Comparison of ENCODE assay signal across 13 cellular contexts in the genomic region with DNA sequence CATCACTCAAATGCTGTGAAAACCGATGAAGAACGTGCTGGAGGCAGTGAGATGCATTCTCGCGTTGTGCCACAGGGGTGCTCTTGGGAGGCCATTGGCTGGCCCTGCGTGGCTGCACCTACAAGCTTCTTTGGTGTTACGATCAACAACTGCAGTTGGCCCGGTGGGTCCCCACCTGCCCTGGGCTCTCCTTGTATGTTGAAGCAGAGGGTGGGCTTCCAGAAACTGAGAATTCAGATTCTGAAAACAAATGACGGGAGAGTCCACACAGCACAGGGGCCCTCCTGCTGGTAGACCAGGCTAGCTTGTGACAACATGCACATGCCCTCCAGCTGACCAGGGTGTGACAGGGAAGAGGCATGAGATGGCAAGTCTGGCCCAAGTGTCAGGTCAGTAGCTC. TPM values are rescaled to one million over a fixed set of nuclear protein-coding genes. Genes with fewer than 3 reads are reported as not detected.
DNase-seq lines count a peak whose midpoint lies in the region; ATAC-seq and TF ChIP-seq lines count a peak whose summit lies in the region.
"Had no signal": no experiment of that assay in that cellular context is flagged by ENCODE, and none has a peak within 500 bp of the region (broad histone marks: within the 10 kb centered on the region; RNA-seq: fewer than 3 reads in every experiment).

No MANE protein-coding gene starts in this region.

- H3K27me3 ChIP-seq in BE2C (no peaks in the 10 kb centered on the region), GM23338 (ENCODE audit: insufficient read depth) (no peaks in the 10 kb centered on the region)

- DNase-seq in BE2C (no peak), GM23338 (ENCODE audit: low spot score) (peak; percentile 75), UCSD-AML1 (lab: John Stamatoyannopoulos, UW; ENCODE audit: unreplicated experiment) (peak; percentile 13), iPS-NIHi11 (ENCODE audit: low spot score) (peak; percentile 54), NCI-H526 (lab: John Stamatoyannopoulos, UW) (no peak), KBM-7 (no peak)
- DNase-seq in activated naive CD4-positive, alpha-beta T cell treated with anti-CD3 and anti-CD28 coated beads for 36 hours: no peak
- DNase-seq: COR-L47, T-helper 9 cell had no signal

- in situ Hi-C loops in KBM-7 (cut with MboI; ENCODE audit: low pct_unique_long_range_greater_than_20kb, low sequenced_read_pairs): no loop called here

- CTCF ChIA-PET in activated naive CD4-positive, alpha-beta T cell treated with anti-CD3 and anti-CD28 coated beads for 36 hours (lab: Charles Lee): interaction anchor here (0.7 to 1.4 kb wide), 3 partner anchors 9 to 72 kb away, joined by 3 to 6 read pairs (median 3); no protein-coding TSS in a partner anchor

- no peaks in the 10 kb centered on the region for H3F3A ChIP-seq in GM23338 (replicated peaks; ENCODE audit: low read depth)

- H3K4me3 ChIP-seq in BE2C (ENCODE audit: low read depth, low read length) (no peak overlapping the region), GM23338 (no peak overlapping the region)

- H4K20me1 ChIP-seq in GM23338 (replicated peaks; ENCODE audit: insufficient read depth): no peaks in the 10 kb centered on the region

- peaks cover 9% of the 10 kb centered on the region for H3K9me3 Mint-ChIP-seq in GM23338
- H3K9me3 Mint-ChIP-seq in activated naive CD4-positive, alpha-beta T cell treated with anti-CD3 and anti-CD28 coated beads for 36 hours: no peaks in the 10 kb centered on the region

- no peak overlapping the region for H2AFZ ChIP-seq in GM23338

- peaks cover 39% of the 10 kb centered on the region for H3K36me3 Mint-ChIP-seq in GM23338 (ENCODE audit: low read depth)
- peaks cover 4% of the 10 kb centered on the region for H3K36me3 Mint-ChIP-seq in activated naive CD4-positive, alpha-beta T cell treated with anti-CD3 and anti-CD28 coated beads for 36 hours (ENCODE audit: low read depth)

- H3K27me3 Mint-ChIP-seq in GM23338 (ENCODE audit: insufficient read depth, low read depth, poor library complexity): peaks cover 11% of the 10 kb centered on the region
- H3K27me3 Mint-ChIP-seq in activated naive CD4-positive, alpha-beta T cell treated with anti-CD3 and anti-CD28 coated beads for 36 hours (ENCODE audit: low read depth): peaks cover 6% of the 10 kb centered on the region
- H3K27me3 Mint-ChIP-seq: brain had no signal

- no peaks in the 10 kb centered on the region for H3K79me2 ChIP-seq in GM23338 (replicated peaks; ENCODE audit: insufficient read depth)

- H3K4me1 ChIP-seq in BE2C (no peaks in the 10 kb centered on the region; the same call in 1 of the 2 replicates), GM23338 (ENCODE audit: insufficient read depth) (no peaks in the 10 kb centered on the region)

- H3K27ac Mint-ChIP-seq in GM23338: no peak overlapping the region
- H3K27ac Mint-ChIP-seq in activated naive CD4-positive, alpha-beta T cell treated with anti-CD3 and anti-CD28 coated beads for 36 hours: no peak overlapping the region
- H3K27ac Mint-ChIP-seq: brain had no signal

- no peaks in the 10 kb centered on the region for H3K9me3 ChIP-seq in BE2C

- TF ChIP-seq CTCF in BE2C (IDR thresholded peaks at IDR 0.05; ENCODE audit: low read depth, low read length): peak; percentile 22
- TF ChIP-seq CTCF in GM23338 (conservative IDR thresholded peaks at IDR 0.05; ENCODE audit: low read depth in 2 of 2): peak; percentile 44 to 56

- no peak overlapping the region for H3K4me2 ChIP-seq in GM23338

- intact Hi-C loops in activated naive CD4-positive, alpha-beta T cell treated with anti-CD3 and anti-CD28 coated beads for 36 hours (cut with micrococcal nuclease): no loop called here

- ATAC-seq in GM23338 (peak; percentile 88), GM19324 (IDR thresholded peaks at IDR 0.05; ENCODE audit: low FRiP score, unreplicated experiment) (no peak)

- H3K4me1 Mint-ChIP-seq in GM23338: no peaks in the 10 kb centered on the region
- H3K4me1 Mint-ChIP-seq in activated naive CD4-positive, alpha-beta T cell treated with anti-CD3 and anti-CD28 coated beads for 36 hours (ENCODE audit: low read depth): no peaks in the 10 kb centered on the region
- H3K4me1 Mint-ChIP-seq: neural crest cell had no signal

- no peak overlapping the region for H3K27ac ChIP-seq in GM23338 (ENCODE audit: low read depth)

- H3K36me3 ChIP-seq in BE2C: no peaks in the 10 kb centered on the region
- peaks cover 10% of the 10 kb centered on the region; the same call in 1 of the 2 replicates for H3K36me3 ChIP-seq in GM23338 (ENCODE audit: insufficient read depth)

- no peak overlapping the region for H3K4me3 Mint-ChIP-seq in GM23338
- H3K4me3 Mint-ChIP-seq in activated naive CD4-positive, alpha-beta T cell treated with anti-CD3 and anti-CD28 coated beads for 36 hours: no peak overlapping the region
- H3K4me3 Mint-ChIP-seq: brain, neural crest cell had no signal

- 0 out of 2 replicates have a peak, but pooled peaks cover 3% of the 10 kb centered on the region for H3K9me2 ChIP-seq in GM23338 (ENCODE audit: insufficient read depth)

TF ChIP-seq in GM23338, 12 proteins besides CTCF, POLR2A, EP300 and RAD21:
- TF ChIP-seq EZH2 (IDR thresholded peaks at IDR 0.05; ENCODE audit: low read depth, unreplicated experiment): no peak
- no peak for TF ChIP-seq STAT1 (IDR thresholded peaks at IDR 0.05; ENCODE audit: unreplicated experiment)
- TF ChIP-seq POLR2AphosphoS5 (IDR thresholded peaks at IDR 0.05; ENCODE audit: low read depth): 0 out of 2 replicates have a peak, but pooled peaks have one; percentile 20
- TF ChIP-seq ZNF331 (CRISPR knock-in tag; IDR thresholded peaks at IDR 0.05; ENCODE audit: low read depth): no peak
- no peak for TF ChIP-seq EZH2phosphoT487 (IDR thresholded peaks at IDR 0.05; ENCODE audit: unreplicated experiment)

RNA-seq across cellular contexts. Expression of gene DDC, which starts 23.7 kb away (rescaled TPM):
- 50.6 TPM for polyA plus RNA-seq in BE2C (2012; ENCODE audit: insufficient read depth, insufficient read length, low read depth)
- not detected in 2 replicates for total RNA-seq in GM23338 (2014; rRNA removed; shearing (Covaris generic))
- not detected in 2 replicates for polyA plus RNA-seq in GM23338 (2016; fragmentation: Nextera tagmentation; extraction: Ambion mirVana)
- total RNA-seq in activated naive CD4-positive, alpha-beta T cell treated with anti-CD3 and anti-CD28 coated beads for 36 hours: under 1 TPM in 1 of 2 experiments, not detected in 1; 0.38 TPM
- total RNA-seq: HT1080 had no signal

Comparison
In these comparisons a context has a peak if more than half of its experiments do, and no peak if none do; other contexts are left out.
1. DNase-seq: peak in GM23338 (single experiment), UCSD-AML1 (single experiment) and iPS-NIHi11 (single experiment); none in BE2C (single experiment), NCI-H526 (0 of 2), activated naive CD4-positive, alpha-beta T cell treated with anti-CD3 and anti-CD28 coated beads for 36 hours (single experiment) and KBM-7 (single experiment).